Comparison of ENCODE assay signal across 1 cellular context in genomic region chr10:86974484-86974883, GRCh38.
TF ChIP-seq lines count a peak whose summit lies in the region.

No MANE protein-coding gene starts in this region.

TF ChIP-seq in H1, 55 proteins besides CTCF, POLR2A, EP300 and RAD21:
- TF ChIP-seq JUND (IDR thresholded peaks at IDR 0.05; ENCODE audit: low read length) = no peak
